ENCODE assay signal across 10 cellular contexts in the genomic region with DNA sequence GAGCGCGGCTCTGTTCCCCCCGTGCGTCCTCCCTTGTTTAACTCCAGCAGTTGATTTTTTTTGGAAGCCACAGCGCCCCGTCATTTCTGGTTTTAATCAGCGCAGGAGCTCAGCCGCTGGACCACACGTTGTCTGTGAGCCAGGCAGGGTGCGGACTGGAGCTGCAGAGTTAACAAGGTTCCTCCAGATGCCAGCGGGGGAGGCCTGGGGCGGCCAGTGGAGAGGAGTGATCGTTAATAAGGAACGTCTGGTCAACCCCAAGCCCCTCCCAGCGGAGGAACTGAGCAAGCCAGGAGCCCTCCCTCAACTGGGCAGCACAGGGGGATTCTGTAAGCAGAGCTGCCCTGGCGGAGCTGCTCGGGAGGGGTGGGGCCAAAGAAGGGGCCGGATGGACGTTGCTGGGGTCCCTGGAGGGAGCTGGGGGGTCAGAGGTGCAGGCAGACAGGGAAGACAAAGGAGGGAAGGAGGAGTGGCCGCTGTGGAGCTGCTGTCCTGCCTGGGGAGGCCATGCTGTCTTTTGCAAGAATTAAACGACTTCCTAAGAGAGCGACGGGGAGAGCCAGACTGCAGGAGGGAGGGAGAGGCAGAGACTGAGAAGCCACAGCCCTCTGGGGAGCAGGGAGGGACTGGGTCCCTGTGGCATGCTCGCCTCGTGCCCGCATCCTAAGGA.
DNase-seq lines count a peak whose midpoint lies in the region; FAIRE-seq and TF ChIP-seq lines count a peak whose summit lies in the region.
"Had no signal": no experiment of that assay in that cellular context is flagged by ENCODE, and none has a peak within 500 bp of the region (broad histone marks: within the 10 kb centered on the region; RNA-seq: fewer than 3 reads in every experiment).

No MANE protein-coding gene starts in this region.

- WGBS in spleen, 5 donors, result 10 to 20% (median 16%) methylated on average over 26 of the region's 26 CpGs

- no peaks in the 10 kb centered on the region for H3K9me1 ChIP-seq in keratinocyte (ENCODE audit: control insufficient read depth, extremely low read depth, insufficient read depth, low read length)

- intact Hi-C loops in dorsolateral prefrontal cortex (cut with DNase I) (no loop called here), spleen (cut with DNase I; ENCODE audit: low total_unique reads) (no loop called here)

- no peak overlapping the region for H3K9ac ChIP-seq in keratinocyte (ENCODE audit: control insufficient read depth, extremely low read depth, insufficient read depth, low read length)

- DNase-seq in SJCRH30, result peak in 1 of 2 experiments; percentile 13
- no peak for DNase-seq in dorsolateral prefrontal cortex
- no peak for DNase-seq in keratinocyte (ENCODE audit: low read depth, low spot score)
- peak; percentile 75 for DNase-seq in spleen
- no peak for DNase-seq in cortex of kidney (lab: John Stamatoyannopoulos, UW)
- no peak for DNase-seq in SW480 (ENCODE audit: low spot score)
- DNase-seq in stimulated activated CD4-positive, alpha-beta T cell treated with anti-CD3 and anti-CD28 coated beads, Interleukin-2, amount 100 ng/mL, for 24 hours, result no peak
- DNase-seq: activated B cell treated with CpG ODN at 0.5 μM for 24 hours; NK-92 treated with Interleukin-12 subunit alpha and Interleukin-12 subunit beta, amount 100 ng/mL, for 24 hours had no signal

- no peaks in the 10 kb centered on the region for H3K27me3 ChIP-seq in SJCRH30
- H3K27me3 ChIP-seq in dorsolateral prefrontal cortex, result peaks cover 0 to 16% (median 0%) of the 10 kb centered on the region in 45 donors
- peaks cover 14% of the 10 kb centered on the region for H3K27me3 ChIP-seq in keratinocyte (ENCODE audit: control insufficient read depth, extremely low read depth, insufficient read depth, low read length)
- peaks cover 0 to 22% (median 0%) of the 10 kb centered on the region in 7 donors for H3K27me3 ChIP-seq in spleen (replicated peaks in 1 of 7)

- no peaks in the 10 kb centered on the region for H3K4me1 ChIP-seq in SJCRH30
- H3K4me1 ChIP-seq in keratinocyte (ENCODE audit: control insufficient read depth, extremely low read depth, insufficient read depth, low read length), result peaks cover 3% of the 10 kb centered on the region
- peaks cover 0 to 17% (median 6%) of the 10 kb centered on the region in 6 donors for H3K4me1 ChIP-seq in spleen

- H3K4me3 ChIP-seq in SJCRH30 (peak overlapping the region; percentile 27; the same call in 1 of the 2 replicates), dorsolateral prefrontal cortex (peak overlapping the region in 34 of 59 donors; percentile 2 to 49 (median 22)), keratinocyte (ENCODE audit: control insufficient read depth in 2 of 3, extremely low read depth in 1 of 3, insufficient read depth in 2 of 3, low read depth in 1 of 3, low read length in 3 of 3) (no peak overlapping the region), spleen (peak overlapping the region in 4 of 8 donors; percentile 2 to 36 (median 11))
- H3K4me3 ChIP-seq: K562 had no signal

- no peak for TF ChIP-seq POLR2A in spleen (IDR thresholded peaks at IDR 0.05)

- H3K9me3 ChIP-seq in SJCRH30 (replicated peaks), result no peaks in the 10 kb centered on the region
- no peaks in the 10 kb centered on the region for H3K9me3 ChIP-seq in keratinocyte (ENCODE audit: control insufficient read depth, low read depth, low read length)
- H3K9me3 ChIP-seq in spleen, result no peaks in the 10 kb centered on the region

- H3K36me3 ChIP-seq in SJCRH30 (no peaks in the 10 kb centered on the region), keratinocyte (ENCODE audit: control insufficient read depth in 2 of 2, extremely low read depth in 1 of 2, insufficient read depth in 2 of 2, low read length in 2 of 2) (peaks cover 0 to 2% of the 10 kb centered on the region in 2 experiments), spleen (peaks cover 0 to 37% (median 2%) of the 10 kb centered on the region in 6 donors)

- no peaks in the 10 kb centered on the region for H4K20me1 ChIP-seq in keratinocyte (ENCODE audit: control insufficient read depth, extremely low read depth, insufficient read depth, low read length)

- H3K79me2 ChIP-seq in keratinocyte (ENCODE audit: control insufficient read depth, insufficient read depth, low read length), result no peaks in the 10 kb centered on the region

- H3K27ac ChIP-seq in SJCRH30 (peak overlapping the region; percentile 6; the same call in 1 of the 2 replicates), dorsolateral prefrontal cortex (no peak overlapping the region), keratinocyte (ENCODE audit: control insufficient read depth, insufficient read depth, low read length) (no peak overlapping the region), spleen (peak overlapping the region in 1 of 8 donors; percentile 0)

- TF ChIP-seq CTCF in dorsolateral prefrontal cortex (IDR thresholded peaks at IDR 0.05 in 54 of 56, conservative IDR thresholded peaks at IDR 0.05 in 2 of 56; ENCODE audit: low read depth in 1 of 56, partially characterized antibody in 56 of 56), result no peak
- TF ChIP-seq CTCF in keratinocyte (optimal IDR thresholded peaks at IDR 0.05 in 1 of 3, IDR thresholded peaks at IDR 0.05 in 1 of 3, conservative IDR thresholded peaks at IDR 0.05 in 1 of 3; ENCODE audit: extremely low read depth in 1 of 3, insufficient read depth in 2 of 3, low read length in 3 of 3), result no peak
- no peak for TF ChIP-seq CTCF in spleen (IDR thresholded peaks at IDR 0.05 in 8 of 11, conservative IDR thresholded peaks at IDR 0.05 in 3 of 11)

- no peak for FAIRE-seq in keratinocyte (lab: Jason Lieb, UNC)
- FAIRE-seq: K562 had no signal

- dilution Hi-C loops in keratinocyte (cut with MboI; ENCODE audit: extremely low pct_ligation_motif_present, low sequenced_read_pairs), result no loop called here

- peak overlapping the region; percentile 2 for H3K4me2 ChIP-seq in keratinocyte (ENCODE audit: control insufficient read depth, extremely low read depth, insufficient read depth, low read depth, low read length)

- peak overlapping the region; percentile 33 for H2AFZ ChIP-seq in keratinocyte (ENCODE audit: control insufficient read depth, low read length)

Comparison
In these comparisons a context has a peak if more than half of its experiments do, and no peak if none do; other contexts are left out.
1. H3K4me3 ChIP-seq: peak in SJCRH30 (single experiment) and dorsolateral prefrontal cortex (34 of 59); none in keratinocyte (0 of 3).